ENCODE assay signal across 22 cellular contexts in the genomic region with DNA sequence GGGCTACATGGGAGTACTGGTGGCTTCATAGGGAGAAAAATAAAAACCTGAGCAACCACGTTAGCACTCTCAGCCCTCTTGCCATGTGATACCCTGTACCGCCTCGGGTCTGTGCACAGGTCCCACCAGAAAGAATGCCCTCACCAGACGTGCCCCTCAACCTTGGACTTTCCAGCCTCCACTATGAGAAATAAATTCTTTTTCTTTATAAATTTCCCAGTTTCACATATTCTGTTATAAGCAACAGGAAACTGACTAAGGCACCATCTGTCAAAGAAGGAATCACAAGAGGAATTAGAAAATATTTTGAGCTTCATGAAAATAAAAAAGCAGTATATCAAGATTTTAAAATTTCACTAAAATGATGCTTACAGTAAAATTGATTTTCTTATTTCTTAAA.
DNase-seq lines count a peak whose midpoint lies in the region; ATAC-seq and TF ChIP-seq lines count a peak whose summit lies in the region.
"Had no signal": no experiment of that assay in that cellular context is flagged by ENCODE, and none has a peak within 500 bp of the region (broad histone marks: within the 10 kb centered on the region; RNA-seq: fewer than 3 reads in every experiment).

No MANE protein-coding gene starts in this region.

- TF ChIP-seq CTCF in chondrocyte (IDR thresholded peaks at IDR 0.05), result no peak

- peaks cover 2% of the 10 kb centered on the region for H3K36me3 Mint-ChIP-seq in chondrocyte (ENCODE audit: low read depth)
- H3K36me3 Mint-ChIP-seq in stimulated activated effector memory CD8-positive, alpha-beta T cell treated with anti-CD3 and anti-CD28 coated beads, Interleukin-12 subunit alpha, Interleukin-12 subunit beta, amount 100 ng/mL, for 72 hours, result no peaks in the 10 kb centered on the region
- H3K36me3 Mint-ChIP-seq: CD14-positive monocyte; CD8-positive, alpha-beta memory T cell had no signal

- ATAC-seq in stimulated activated effector memory CD8-positive, alpha-beta T cell treated with anti-CD3 and anti-CD28 coated beads, Interleukin-12 subunit alpha, Interleukin-12 subunit beta, amount 100 ng/mL, for 72 hours, result no peak
- ATAC-seq: A549, GM23338 had no signal

- peak overlapping the region; percentile 8 for H3K27ac ChIP-seq in epithelial cell of prostate
- H3K27ac ChIP-seq: A549; BLaER1 treated with 17β-estradiol and CSF1 and Interleukin-3, amounts not matched to agents 10 nM and 100 nM had no signal

- no peak overlapping the region for H3K4me3 Mint-ChIP-seq in chondrocyte (ENCODE audit: unreplicated experiment)
- H3K4me3 Mint-ChIP-seq in stimulated activated effector memory CD8-positive, alpha-beta T cell treated with anti-CD3 and anti-CD28 coated beads, Interleukin-12 subunit alpha, Interleukin-12 subunit beta, amount 100 ng/mL, for 72 hours, result no peak overlapping the region
- H3K4me3 Mint-ChIP-seq: CD14-positive monocyte; CD4-positive, alpha-beta T cell; CD8-positive, alpha-beta memory T cell; GM23338; H9; HFFc6 had no signal

- DNase-seq in HCEC 1CT (peak; percentile 1), chondrocyte (ENCODE audit: low spot score) (no peak), epithelial cell of prostate (ENCODE audit: low read depth, low spot score) (no peak), pulmonary artery endothelial cell (ENCODE audit: low read depth, low spot score) (peak; percentile 15), SKM-1 treated with dmso at 0.1 percent for 144 hours (lab: John Stamatoyannopoulos, UW; ENCODE audit: unreplicated experiment) (no peak), SIG-M5 (lab: John Stamatoyannopoulos, UW) (no peak)
- no peak for DNase-seq in stimulated activated effector memory CD8-positive, alpha-beta T cell treated with anti-CD3 and anti-CD28 coated beads, Interleukin-12 subunit alpha, Interleukin-12 subunit beta, amount 100 ng/mL, for 72 hours (ENCODE audit: low spot score in 2 of 2)
- DNase-seq: 8988T; ACHN; AML-193; BE2C; CD4-positive, alpha-beta T cell; CD8-positive, alpha-beta memory T cell; DMS53; DMS79 treated with DMSO at 0.1 percent for 48 hours; GF-D8; H9; HFFc6 had no signal

- H3K27me3 Mint-ChIP-seq in chondrocyte (ENCODE audit: low read depth), result no peaks in the 10 kb centered on the region
- H3K27me3 Mint-ChIP-seq: CD4-positive, alpha-beta T cell; CD8-positive, alpha-beta memory T cell had no signal

- peaks cover 6% of the 10 kb centered on the region for H3K9me3 Mint-ChIP-seq in chondrocyte (ENCODE audit: low read depth)
- peaks cover 6% of the 10 kb centered on the region for H3K9me3 Mint-ChIP-seq in stimulated activated effector memory CD8-positive, alpha-beta T cell treated with anti-CD3 and anti-CD28 coated beads, Interleukin-12 subunit alpha, Interleukin-12 subunit beta, amount 100 ng/mL, for 72 hours
- H3K9me3 Mint-ChIP-seq: GM23338, H9, HFFc6 had no signal

- peaks cover 89% of the 10 kb centered on the region for H3K4me1 Mint-ChIP-seq in chondrocyte (ENCODE audit: low read depth)
- H3K4me1 Mint-ChIP-seq in stimulated activated effector memory CD8-positive, alpha-beta T cell treated with anti-CD3 and anti-CD28 coated beads, Interleukin-12 subunit alpha, Interleukin-12 subunit beta, amount 100 ng/mL, for 72 hours, result no peaks in the 10 kb centered on the region
- H3K4me1 Mint-ChIP-seq: CD8-positive, alpha-beta memory T cell; H9 had no signal

- peak overlapping the region; percentile 82 for H3K27ac Mint-ChIP-seq in chondrocyte (ENCODE audit: unreplicated experiment)
- no peak overlapping the region for H3K27ac Mint-ChIP-seq in stimulated activated effector memory CD8-positive, alpha-beta T cell treated with anti-CD3 and anti-CD28 coated beads, Interleukin-12 subunit alpha, Interleukin-12 subunit beta, amount 100 ng/mL, for 72 hours
- H3K27ac Mint-ChIP-seq: CD14-positive monocyte; CD4-positive, alpha-beta T cell; CD8-positive, alpha-beta memory T cell; GM23338; H9; HFFc6 had no signal

Comparison
In these comparisons a context has a peak if more than half of its experiments do, and no peak if none do; other contexts are left out.
1. DNase-seq: peak in HCEC 1CT (single experiment) and pulmonary artery endothelial cell (single experiment); none in chondrocyte (single experiment), epithelial cell of prostate (single experiment), SKM-1 treated with dmso at 0.1 percent for 144 hours (single experiment), SIG-M5 (single experiment) and stimulated activated effector memory CD8-positive, alpha-beta T cell treated with anti-CD3 and anti-CD28 coated beads, Interleukin-12 subunit alpha, Interleukin-12 subunit beta, amount 100 ng/mL, for 72 hours (0 of 2).